8 cellular contexts compared by ENCODE assay signal in genomic region chr9:136944094-136944518, GRCh38. TPM values are rescaled to one million over a fixed set of nuclear protein-coding genes. Genes with fewer than 3 reads are reported as not detected.
DNase-seq lines count a peak whose midpoint lies in the region; ATAC-seq and TF ChIP-seq lines count a peak whose summit lies in the region.

No MANE protein-coding gene starts in this region.

- no peak overlapping the region for H3K4me3 ChIP-seq in CD4-positive, CD25-positive, alpha-beta regulatory T cell (ENCODE audit: low read depth, low read length)
- H3K4me3 ChIP-seq in gastroesophageal sphincter = peak overlapping the region; percentile 61 to 96
- peak overlapping the region; percentile 75 to 81 for H3K4me3 ChIP-seq in prostate gland

- peaks cover 26% of the 10 kb centered on the region for H3K4me1 ChIP-seq in CD4-positive, CD25-positive, alpha-beta regulatory T cell (ENCODE audit: control insufficient read depth, insufficient read depth, low read length, poor library complexity, severe bottlenecking)
- H3K4me1 ChIP-seq in gastroesophageal sphincter = peaks cover 0 to 44% (median 17%) of the 10 kb centered on the region in 3 donors
- no peaks in the 10 kb centered on the region for H3K4me1 ChIP-seq in prostate gland (replicated peaks)

- H3K9me3 Mint-ChIP-seq in CD4-positive, CD25-positive, alpha-beta regulatory T cell = no peaks in the 10 kb centered on the region
- H3K9me3 Mint-ChIP-seq in activated CD4-positive, alpha-beta memory T cell treated with anti-CD3 and anti-CD28 coated beads, Interleukin-2, amount 10 ng/mL, durations not matched to agents 7 days and 5 days = no peaks in the 10 kb centered on the region

- TF ChIP-seq EP300 in gastroesophageal sphincter (IDR thresholded peaks at IDR 0.05) = no peak

- no peaks in the 10 kb centered on the region for H3K27me3 ChIP-seq in CD4-positive, CD25-positive, alpha-beta regulatory T cell (ENCODE audit: control insufficient read depth, insufficient read depth, low read length)
- H3K27me3 ChIP-seq in gastroesophageal sphincter (no peaks in the 10 kb centered on the region), prostate gland (replicated peaks; ENCODE audit: insufficient read depth) (no peaks in the 10 kb centered on the region)

- TF ChIP-seq CTCF in gastroesophageal sphincter (IDR thresholded peaks at IDR 0.05) (no peak), prostate gland (IDR thresholded peaks at IDR 0.05) (no peak)

- TF ChIP-seq POLR2A in gastroesophageal sphincter (IDR thresholded peaks at IDR 0.05) (no peak), prostate gland (IDR thresholded peaks at IDR 0.05) (no peak)

- intact Hi-C loops in prostate gland (cut with DNase I) = no loop called here

- H3K36me3 ChIP-seq in CD4-positive, CD25-positive, alpha-beta regulatory T cell (ENCODE audit: control insufficient read depth, insufficient read depth, low read length) = peaks cover 30% of the 10 kb centered on the region
- H3K36me3 ChIP-seq in gastroesophageal sphincter (peaks cover 0 to 42% of the 10 kb centered on the region in 2 donors), prostate gland (peaks cover 21 to 26% of the 10 kb centered on the region in 2 donors)

- peak in 2 of 3 donors; percentile 27 to 38 for DNase-seq in CD4-positive, CD25-positive, alpha-beta regulatory T cell
- no peak for DNase-seq in activated CD4-positive, alpha-beta memory T cell treated with anti-CD3 and anti-CD28 coated beads, Interleukin-2, amount 10 ng/mL, durations not matched to agents 7 days and 5 days
- DNase-seq in prostate gland (ENCODE audit: low spot score) (no peak), NCI-H187 treated with DMSO at 0.1 percent for 48 hours (lab: John Stamatoyannopoulos, UW) (no peak), islet precursor cell (no peak)

- peak overlapping the region; percentile 84 to 90 (median 86) for H3K4me3 Mint-ChIP-seq in CD4-positive, CD25-positive, alpha-beta regulatory T cell
- peak overlapping the region; percentile 80 for H3K4me3 Mint-ChIP-seq in activated CD4-positive, alpha-beta memory T cell treated with anti-CD3 and anti-CD28 coated beads, Interleukin-2, amount 10 ng/mL, durations not matched to agents 7 days and 5 days

- peak overlapping the region; percentile 55 for H3K27ac ChIP-seq in CD4-positive, CD25-positive, alpha-beta regulatory T cell (ENCODE audit: insufficient read depth, low read length, poor library complexity, severe bottlenecking)
- H3K27ac ChIP-seq in gastroesophageal sphincter = peak overlapping the region; percentile 48 to 96 (median 94)
- peak overlapping the region; percentile 71 to 91 for H3K27ac ChIP-seq in prostate gland

- WGBS in gastroesophageal sphincter (ENCODE audit: low coverage in 1 of 2), 2 donors = no CpG with 5 or more reads among the region's 55 CpGs
- WGBS in prostate gland = under 1% methylated on average over 45 of the region's 55 CpGs

- POLR2A ChIA-PET in activated CD4-positive, alpha-beta memory T cell treated with anti-CD3 and anti-CD28 coated beads, Interleukin-2, amount 10 ng/mL, durations not matched to agents 7 days and 5 days (lab: Charles Lee) = interaction anchor here (0.8 to 2.0 kb wide), 13 partner anchors 21 to 136 kb away, joined by 3 to 11 read pairs (median 4); partner anchors contain the start of genes AJM1, PAXX and RABL6

- peak overlapping the region in 1 of 3 donors; percentile 75 for H3K27ac Mint-ChIP-seq in CD4-positive, CD25-positive, alpha-beta regulatory T cell
- H3K27ac Mint-ChIP-seq in activated CD4-positive, alpha-beta memory T cell treated with anti-CD3 and anti-CD28 coated beads, Interleukin-2, amount 10 ng/mL, durations not matched to agents 7 days and 5 days = peak overlapping the region; percentile 74

- peaks cover 5% of the 10 kb centered on the region for H3K27me3 Mint-ChIP-seq in CD4-positive, CD25-positive, alpha-beta regulatory T cell
- H3K27me3 Mint-ChIP-seq in activated CD4-positive, alpha-beta memory T cell treated with anti-CD3 and anti-CD28 coated beads, Interleukin-2, amount 10 ng/mL, durations not matched to agents 7 days and 5 days = no peaks in the 10 kb centered on the region

- no peaks in the 10 kb centered on the region for H3K9me3 ChIP-seq in CD4-positive, CD25-positive, alpha-beta regulatory T cell (ENCODE audit: control insufficient read depth in 2 of 2, low read length in 2 of 2)
- H3K9me3 ChIP-seq in gastroesophageal sphincter (no peaks in the 10 kb centered on the region), prostate gland (no peaks in the 10 kb centered on the region)

- peaks cover 4% of the 10 kb centered on the region for H3K36me3 Mint-ChIP-seq in CD4-positive, CD25-positive, alpha-beta regulatory T cell
- peaks cover 28% of the 10 kb centered on the region for H3K36me3 Mint-ChIP-seq in activated CD4-positive, alpha-beta memory T cell treated with anti-CD3 and anti-CD28 coated beads, Interleukin-2, amount 10 ng/mL, durations not matched to agents 7 days and 5 days (ENCODE audit: low read depth)

- ATAC-seq in CD4-positive, CD25-positive, alpha-beta regulatory T cell (ENCODE audit: low read depth in 2 of 2) = peak in 1 of 2 donors; percentile 23
- ATAC-seq in GM19043 (IDR thresholded peaks at IDR 0.05; ENCODE audit: low read depth, unreplicated experiment) = peak; percentile 40
- peak; percentile 26 for ATAC-seq in HG03520 (IDR thresholded peaks at IDR 0.05; ENCODE audit: unreplicated experiment)
- ATAC-seq in gastroesophageal sphincter = peak; percentile 70

- CTCF ChIA-PET in activated CD4-positive, alpha-beta memory T cell treated with anti-CD3 and anti-CD28 coated beads, Interleukin-2, amount 10 ng/mL, durations not matched to agents 7 days and 5 days (lab: Charles Lee) = interaction anchor here (0.6 to 7.2 kb wide), 3 partner anchors 55 to 124 kb away, joined by 3 to 149 read pairs (median 6); partner anchors contain the start of gene FUT7

- H3K4me1 Mint-ChIP-seq in CD4-positive, CD25-positive, alpha-beta regulatory T cell = peaks cover 0 to 19% (median 3%) of the 10 kb centered on the region in 4 donors
- H3K4me1 Mint-ChIP-seq in activated CD4-positive, alpha-beta memory T cell treated with anti-CD3 and anti-CD28 coated beads, Interleukin-2, amount 10 ng/mL, durations not matched to agents 7 days and 5 days = peaks cover 25% of the 10 kb centered on the region

RNA-seq across cellular contexts. Expression of gene FBXW5, which starts 0.4 kb away (rescaled TPM):
- total RNA-seq in CD4-positive, CD25-positive, alpha-beta regulatory T cell = 96.9 TPM
- 100 to 1,000 TPM in 3 of 4 donors, 10 to 100 TPM in 1; 91.6 to 134 (median 121) TPM for polyA plus RNA-seq in CD4-positive, CD25-positive, alpha-beta regulatory T cell
- 100 to 1,000 TPM; 118 to 119 TPM for total RNA-seq in activated CD4-positive, alpha-beta memory T cell treated with anti-CD3 and anti-CD28 coated beads, Interleukin-2, amount 10 ng/mL, durations not matched to agents 7 days and 5 days
- total RNA-seq in gastroesophageal sphincter (100 to 1,000 TPM; 171 to 310 (median 236) TPM), prostate gland (100 to 1,000 TPM; 199 to 304 TPM)

RNA-seq across cellular contexts. Expression of gene C8G, which starts 0.9 kb away (rescaled TPM):
- 1.1 TPM for total RNA-seq in CD4-positive, CD25-positive, alpha-beta regulatory T cell
- under 1 TPM in 1 of 4 donors, not detected in 3; 0.96 TPM for polyA plus RNA-seq in CD4-positive, CD25-positive, alpha-beta regulatory T cell
- total RNA-seq in activated CD4-positive, alpha-beta memory T cell treated with anti-CD3 and anti-CD28 coated beads, Interleukin-2, amount 10 ng/mL, durations not matched to agents 7 days and 5 days = 1 to 10 TPM; 1.5 to 3.2 TPM
- total RNA-seq in gastroesophageal sphincter (not detected), prostate gland (not detected)

RNA-seq across cellular contexts. Expression of gene LCN12, which starts 8.0 kb away (rescaled TPM):
- total RNA-seq in CD4-positive, CD25-positive, alpha-beta regulatory T cell = 1.4 TPM
- not detected for polyA plus RNA-seq in CD4-positive, CD25-positive, alpha-beta regulatory T cell
- 1 to 10 TPM; 2.5 to 2.9 TPM for total RNA-seq in activated CD4-positive, alpha-beta memory T cell treated with anti-CD3 and anti-CD28 coated beads, Interleukin-2, amount 10 ng/mL, durations not matched to agents 7 days and 5 days
- not detected for total RNA-seq in gastroesophageal sphincter
- 10 to 100 TPM in 1 of 2 donors, 1 to 10 TPM in 1; 4.1 to 13.7 TPM for total RNA-seq in prostate gland

RNA-seq across cellular contexts. Expression of gene PTGDS, which starts 33.2 kb away (rescaled TPM):
- 15.4 TPM for total RNA-seq in CD4-positive, CD25-positive, alpha-beta regulatory T cell
- under 1 TPM in 1 of 4 donors, not detected in 3; 0.47 TPM for polyA plus RNA-seq in CD4-positive, CD25-positive, alpha-beta regulatory T cell
- total RNA-seq in activated CD4-positive, alpha-beta memory T cell treated with anti-CD3 and anti-CD28 coated beads, Interleukin-2, amount 10 ng/mL, durations not matched to agents 7 days and 5 days = 10 to 100 TPM; 44.2 to 45.4 TPM
- total RNA-seq in gastroesophageal sphincter (100 to 1,000 TPM in 1 of 4 donors, 10 to 100 TPM in 2, 1 to 10 TPM in 1; 7.4 to 132 (median 29.7) TPM), prostate gland (1,000 to 10,000 TPM in 1 of 2 donors, 10 to 100 TPM in 1; 59.4 to 5,242 TPM)

RNA-seq across cellular contexts. Expression of gene LCNL1, which starts 38.7 kb away (rescaled TPM):
- total RNA-seq in CD4-positive, CD25-positive, alpha-beta regulatory T cell = not detected
- polyA plus RNA-seq in CD4-positive, CD25-positive, alpha-beta regulatory T cell = not detected
- 1 to 10 TPM in 1 of 2 experiments, under 1 TPM in 1; 0.98 to 1.0 TPM for total RNA-seq in activated CD4-positive, alpha-beta memory T cell treated with anti-CD3 and anti-CD28 coated beads, Interleukin-2, amount 10 ng/mL, durations not matched to agents 7 days and 5 days
- total RNA-seq in gastroesophageal sphincter = under 1 TPM in 2 of 4 donors, not detected in 2; 0.40 TPM
- 10 to 100 TPM in 1 of 2 donors, under 1 TPM in 1; 0.41 to 22.5 TPM for total RNA-seq in prostate gland

Comparison
In these comparisons a context has a peak if more than half of its experiments do, and no peak if none do; other contexts are left out.
1. DNase-seq: peak in CD4-positive, CD25-positive, alpha-beta regulatory T cell (2 of 3); none in activated CD4-positive, alpha-beta memory T cell treated with anti-CD3 and anti-CD28 coated beads, Interleukin-2, amount 10 ng/mL, durations not matched to agents 7 days and 5 days (single experiment), prostate gland (single experiment), NCI-H187 treated with DMSO at 0.1 percent for 48 hours (single experiment) and islet precursor cell (single experiment).
2. Peak in every context shown above with its lines, with median percentiles within 50 percentile points of each other: H3K27ac ChIP-seq.